Comparison of ENCODE assay signal across 39 cellular contexts in genomic region chr21:40416572-40416971, GRCh38.
"Had no signal": no experiment of that assay in that cellular context is flagged by ENCODE, and none has a peak within 500 bp of the region (broad histone marks: within the 10 kb centered on the region; RNA-seq: fewer than 3 reads in every experiment).

No MANE protein-coding gene starts in this region.

- H3K27ac ChIP-seq: ascending aorta, cardiac muscle cell, WERI-Rb-1 had no signal

- DNase-seq: activated CD4-positive, alpha-beta memory T cell treated with anti-CD3 and anti-CD28 coated beads, Interleukin-2, amount 10 ng/mL, durations not matched to agents 7 days and 5 days; activated CD4-positive, alpha-beta T cell treated with anti-CD3 and anti-CD28 coated beads for 1 hour; activated CD4-positive, alpha-beta T cell treated with anti-CD3 and anti-CD28 coated beads for 36 hours; activated CD4-positive, alpha-beta T cell treated with anti-CD3 and anti-CD28 coated beads for 48 hours; activated CD4-positive, alpha-beta T cell treated with anti-CD3 and anti-CD28 coated beads, Interleukin-2, amount 10 ng/mL, durations not matched to agents 7 days and 5 days; activated CD4-positive, alpha-beta T cell treated with anti-CD3 and anti-CD28 coated beads, Interleukin-2, amount 50 U/mL, for 48 hours; activated CD4-positive, CD25-positive, alpha-beta regulatory T cell; activated CD8-positive, alpha-beta memory T cell treated with anti-CD3 and anti-CD28 coated beads for 24 hours; activated CD8-positive, alpha-beta memory T cell treated with anti-CD3 and anti-CD28 coated beads, Interleukin-2, amount 10 ng/mL, durations not matched to agents 7 days and 5 days; activated CD8-positive, alpha-beta memory T cell treated with anti-CD3 and anti-CD28 coated beads, Interleukin-2, amount 50 U/mL, for 48 hours; activated CD8-positive, alpha-beta T cell treated with anti-CD3 and anti-CD28 coated beads, Interleukin-2, amount 10 ng/mL, durations not matched to agents 7 days and 5 days; activated effector memory CD4-positive, alpha-beta T cell treated with Interleukin-2 at 50 U/mL for 16 hours; activated gamma-delta T cell; activated naive CD4-positive, alpha-beta T cell treated with anti-CD3 and anti-CD28 coated beads, Interleukin-2, amount 10 ng/mL, durations not matched to agents 7 days and 5 days; activated naive CD4-positive, alpha-beta T cell treated with Interleukin-2 at 50 U/mL for 16 hours; activated naive CD8-positive, alpha-beta T cell treated with anti-CD3 and anti-CD28 coated beads, Interleukin-2, amount 10 ng/mL, durations not matched to agents 7 days and 5 days; activated naive CD8-positive, alpha-beta T cell treated with anti-CD3 and anti-CD28 coated beads, Interleukin-2, amount 50 U/mL, for 24 hours; activated T-cell treated with anti-CD3 and anti-CD28 coated beads, Interleukin-2, amount 50 U/mL, for 4 hours; amygdala; anterior cingulate cortex; caudate nucleus; cerebellar nuclear complex; T-helper 1 cell; T-helper 2 cell; T-helper 9 cell; WERI-Rb-1 had no signal

- H3K36me3 Mint-ChIP-seq: activated CD8-positive, alpha-beta memory T cell treated with anti-CD3 and anti-CD28 coated beads, Interleukin-2, amount 10 ng/mL, durations not matched to agents 7 days and 5 days; activated naive CD4-positive, alpha-beta T cell treated with anti-CD3 and anti-CD28 coated beads, Interleukin-2, amount 10 ng/mL, durations not matched to agents 7 days and 5 days; activated naive CD4-positive, alpha-beta T cell treated with anti-CD3 and anti-CD28 coated beads, Interleukin-2, amount 50 U/mL, for 24 hours; activated naive CD8-positive, alpha-beta T cell; activated naive CD8-positive, alpha-beta T cell treated with anti-CD3 and anti-CD28 coated beads, Interleukin-2, amount 10 ng/mL, durations not matched to agents 7 days and 5 days had no signal

- ATAC-seq: activated CD4-positive, alpha-beta T cell treated with anti-CD3 and anti-CD28 coated beads for 36 hours; activated CD4-positive, CD25-positive, alpha-beta regulatory T cell treated with anti-CD3 and anti-CD28 coated beads, Interleukin-2, amount 50 U/mL, for 24 hours; activated CD8-positive, alpha-beta memory T cell treated with anti-CD3 and anti-CD28 coated beads, Interleukin-2, amount 10 ng/mL, durations not matched to agents 7 days and 5 days; activated CD8-positive, alpha-beta T cell treated with anti-CD3 and anti-CD28 coated beads, Interleukin-2, amount 10 ng/mL, durations not matched to agents 7 days and 5 days; activated naive CD8-positive, alpha-beta T cell treated with anti-CD3 and anti-CD28 coated beads, Interleukin-2, amount 50 U/mL, for 24 hours; activated T-cell treated with anti-CD3 and anti-CD28 coated beads, Interleukin-2, amount 50 U/mL, for 4 hours; WTC11 had no signal

- H3K4me3 Mint-ChIP-seq: activated CD4-positive, alpha-beta memory T cell treated with anti-CD3 and anti-CD28 coated beads, Interleukin-2, amount 10 ng/mL, durations not matched to agents 7 days and 5 days; activated CD4-positive, alpha-beta T cell treated with anti-CD3 and anti-CD28 coated beads for 36 hours; activated CD4-positive, alpha-beta T cell treated with anti-CD3 and anti-CD28 coated beads, Interleukin-2, amount 10 ng/mL, durations not matched to agents 7 days and 5 days; activated CD8-positive, alpha-beta memory T cell treated with anti-CD3 and anti-CD28 coated beads, Interleukin-2, amount 10 ng/mL, durations not matched to agents 7 days and 5 days; activated CD8-positive, alpha-beta T cell treated with anti-CD3 and anti-CD28 coated beads, Interleukin-2, amount 10 ng/mL, durations not matched to agents 7 days and 5 days; activated naive CD4-positive, alpha-beta T cell treated with anti-CD3 and anti-CD28 coated beads, Interleukin-2, amount 10 ng/mL, durations not matched to agents 7 days and 5 days; activated naive CD4-positive, alpha-beta T cell treated with anti-CD3 and anti-CD28 coated beads, Interleukin-2, amount 50 U/mL, for 24 hours; activated naive CD8-positive, alpha-beta T cell; activated naive CD8-positive, alpha-beta T cell treated with anti-CD3 and anti-CD28 coated beads, Interleukin-2, amount 10 ng/mL, durations not matched to agents 7 days and 5 days; activated naive CD8-positive, alpha-beta T cell treated with anti-CD3 and anti-CD28 coated beads, Interleukin-2, amount 50 U/mL, for 24 hours; activated T-cell treated with anti-CD3 and anti-CD28 coated beads, Interleukin-2, amount 50 U/mL, for 4 hours; brain; central memory CD8-positive, alpha-beta T cell; T-helper 1 cell treated with Interleukin-12 subunit alpha and Interleukin-12 subunit beta and Interleukin-4 antibody, amounts not matched to agents 30 μg/mL and 1 μg/mL, for 36 hours; T-helper 2 cell treated with Interferon-gamma antibody and Interleukin-4, amounts not matched to agents 5 μg/mL and 100 μg/mL, for 36 hours; WTC11 had no signal

- FAIRE-seq: bronchial epithelial cell, TTC549 had no signal

- H3K27ac Mint-ChIP-seq: activated CD4-positive, alpha-beta memory T cell treated with anti-CD3 and anti-CD28 coated beads, Interleukin-2, amount 10 ng/mL, durations not matched to agents 7 days and 5 days; activated CD4-positive, alpha-beta T cell treated with anti-CD3 and anti-CD28 coated beads for 36 hours; activated CD4-positive, alpha-beta T cell treated with anti-CD3 and anti-CD28 coated beads, Interleukin-2, amount 10 ng/mL, durations not matched to agents 7 days and 5 days; activated CD8-positive, alpha-beta memory T cell treated with anti-CD3 and anti-CD28 coated beads, Interleukin-2, amount 10 ng/mL, durations not matched to agents 7 days and 5 days; activated CD8-positive, alpha-beta T cell treated with anti-CD3 and anti-CD28 coated beads, Interleukin-2, amount 10 ng/mL, durations not matched to agents 7 days and 5 days; activated naive CD4-positive, alpha-beta T cell treated with anti-CD3 and anti-CD28 coated beads, Interleukin-2, amount 10 ng/mL, durations not matched to agents 7 days and 5 days; activated naive CD4-positive, alpha-beta T cell treated with anti-CD3 and anti-CD28 coated beads, Interleukin-2, amount 50 U/mL, for 24 hours; activated naive CD8-positive, alpha-beta T cell; activated naive CD8-positive, alpha-beta T cell treated with anti-CD3 and anti-CD28 coated beads, Interleukin-2, amount 10 ng/mL, durations not matched to agents 7 days and 5 days; activated naive CD8-positive, alpha-beta T cell treated with anti-CD3 and anti-CD28 coated beads, Interleukin-2, amount 50 U/mL, for 24 hours; activated T-helper 2 cell treated with anti-CD3 and anti-CD28 coated beads, Interferon-gamma antibody, Interleukin-2, Interleukin-4, amounts not matched to agents 10 μg/mL and 5 μg/mL and 100 μg/mL, durations not matched to agents 14 hours and 24 hours and 36 hours; T-helper 1 cell treated with Interleukin-12 subunit alpha and Interleukin-12 subunit beta and Interleukin-4 antibody, amounts not matched to agents 30 μg/mL and 1 μg/mL, for 36 hours; T-helper 2 cell treated with Interferon-gamma antibody and Interleukin-4, amounts not matched to agents 5 μg/mL and 100 μg/mL, for 36 hours; WTC11 had no signal

- H3K4me1 Mint-ChIP-seq: activated CD4-positive, alpha-beta memory T cell treated with anti-CD3 and anti-CD28 coated beads, Interleukin-2, amount 10 ng/mL, durations not matched to agents 7 days and 5 days; activated CD4-positive, alpha-beta T cell treated with anti-CD3 and anti-CD28 coated beads for 36 hours; activated CD4-positive, alpha-beta T cell treated with anti-CD3 and anti-CD28 coated beads, Interleukin-2, amount 10 ng/mL, durations not matched to agents 7 days and 5 days; activated CD8-positive, alpha-beta memory T cell treated with anti-CD3 and anti-CD28 coated beads, Interleukin-2, amount 10 ng/mL, durations not matched to agents 7 days and 5 days; activated naive CD4-positive, alpha-beta T cell treated with anti-CD3 and anti-CD28 coated beads, Interleukin-2, amount 10 ng/mL, durations not matched to agents 7 days and 5 days; activated naive CD4-positive, alpha-beta T cell treated with anti-CD3 and anti-CD28 coated beads, Interleukin-2, amount 50 U/mL, for 24 hours; activated naive CD8-positive, alpha-beta T cell treated with anti-CD3 and anti-CD28 coated beads, Interleukin-2, amount 10 ng/mL, durations not matched to agents 7 days and 5 days; activated naive CD8-positive, alpha-beta T cell treated with anti-CD3 and anti-CD28 coated beads, Interleukin-2, amount 50 U/mL, for 24 hours; brain; central memory CD8-positive, alpha-beta T cell; WTC11 had no signal

- H3K27me3 Mint-ChIP-seq: activated CD4-positive, alpha-beta memory T cell treated with anti-CD3 and anti-CD28 coated beads, Interleukin-2, amount 10 ng/mL, durations not matched to agents 7 days and 5 days; activated CD4-positive, alpha-beta T cell treated with anti-CD3 and anti-CD28 coated beads, Interleukin-2, amount 10 ng/mL, durations not matched to agents 7 days and 5 days; activated CD8-positive, alpha-beta memory T cell treated with anti-CD3 and anti-CD28 coated beads, Interleukin-2, amount 10 ng/mL, durations not matched to agents 7 days and 5 days; activated naive CD4-positive, alpha-beta T cell treated with anti-CD3 and anti-CD28 coated beads, Interleukin-2, amount 10 ng/mL, durations not matched to agents 7 days and 5 days; activated naive CD8-positive, alpha-beta T cell; activated naive CD8-positive, alpha-beta T cell treated with anti-CD3 and anti-CD28 coated beads, Interleukin-2, amount 10 ng/mL, durations not matched to agents 7 days and 5 days; activated naive CD8-positive, alpha-beta T cell treated with anti-CD3 and anti-CD28 coated beads, Interleukin-2, amount 50 U/mL, for 24 hours; central memory CD8-positive, alpha-beta T cell had no signal
